In the genomic region with DNA sequence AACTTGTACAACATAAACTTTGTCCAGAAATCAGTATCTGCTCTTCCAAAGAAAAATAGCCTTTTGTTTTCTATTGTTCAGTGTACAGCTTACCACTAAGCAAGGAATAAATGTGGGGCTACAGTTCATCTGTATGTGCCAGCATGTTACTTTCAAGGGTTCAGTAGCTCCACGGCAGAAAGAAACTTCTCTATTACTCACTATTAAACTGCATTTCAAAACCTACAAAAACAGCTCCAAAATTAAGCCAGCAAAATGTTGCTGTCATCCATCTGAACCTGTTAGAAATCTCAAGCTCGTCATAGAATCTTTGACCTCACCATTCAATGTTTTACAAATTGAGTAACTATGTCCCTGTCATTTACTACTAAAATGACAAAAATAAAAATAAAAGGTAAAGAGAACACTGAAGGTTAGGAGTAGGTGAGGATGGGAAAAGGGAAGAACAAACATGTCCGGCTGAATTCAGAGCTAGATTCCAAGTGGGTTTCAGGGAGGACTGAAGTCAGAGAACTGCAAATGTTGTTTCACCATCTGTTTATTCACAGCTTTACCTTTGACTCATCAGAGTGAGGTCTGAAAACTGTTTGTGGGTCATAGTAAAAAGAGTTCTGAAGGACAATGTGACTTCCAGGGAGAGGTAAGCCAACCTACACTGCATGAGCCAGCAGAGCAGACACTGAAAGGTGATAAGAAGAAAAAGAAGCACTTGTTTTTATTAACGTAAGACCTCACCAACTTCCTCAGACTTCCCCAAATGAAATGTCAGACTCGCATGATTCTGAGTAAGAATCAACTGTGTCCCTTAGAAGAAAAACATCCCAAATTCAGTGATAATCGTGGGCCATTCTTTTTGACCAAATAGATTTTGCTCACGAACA, we compare ENCODE assay signal across 9 cellular contexts.
DNase-seq lines count a peak whose midpoint lies in the region; ATAC-seq, FAIRE-seq and TF ChIP-seq lines count a peak whose summit lies in the region.
"Had no signal": no experiment of that assay in that cellular context is flagged by ENCODE, and none has a peak within 500 bp of the region (broad histone marks: within the 10 kb centered on the region; RNA-seq: fewer than 3 reads in every experiment).

No MANE protein-coding gene starts in this region.

- H3K27me3 ChIP-seq in HepG2 (ENCODE audit: control insufficient read depth in 1 of 2, insufficient read depth in 2 of 2, low read length in 2 of 2) = no peaks in the 10 kb centered on the region
- H3K27me3 ChIP-seq in upper lobe of left lung = no peaks in the 10 kb centered on the region

- peaks cover 7% of the 10 kb centered on the region for H3K9me3 Mint-ChIP-seq in activated T-helper 2 cell treated with anti-CD3 and anti-CD28 coated beads, Interferon-gamma antibody, Interleukin-2, Interleukin-4, amounts not matched to agents 10 μg/mL and 5 μg/mL and 100 μg/mL, durations not matched to agents 14 hours and 24 hours and 36 hours

- CTCF ChIA-PET in HepG2 (lab: Yijun Ruan, JAX; ENCODE audit: low intra/inter-chr PET ratio, low total read pairs) = no interaction called here

- peak overlapping the region in 2 of 3 experiments; percentile 6 to 9; a peak in 3 of 6 replicates for H3K4me3 ChIP-seq in HepG2 (replicated peaks in 1 of 3; ENCODE audit: insufficient read depth in 1 of 3, low read depth in 2 of 3, low read length in 3 of 3)
- H3K4me3 ChIP-seq in upper lobe of left lung = no peak overlapping the region
- H3K4me3 ChIP-seq in lower leg skin (ENCODE audit: low read depth, poor library complexity, severe bottlenecking) = no peak overlapping the region

- no peak for DNase-seq in Right ventricle myocardium inferior (ENCODE audit: missing footprints)
- DNase-seq in cardiac septum (ENCODE audit: low spot score) = no peak
- DNase-seq in activated T-helper 2 cell treated with anti-CD3 and anti-CD28 coated beads, Interferon-gamma antibody, Interleukin-2, Interleukin-4, amounts not matched to agents 10 μg/mL and 5 μg/mL and 100 μg/mL, durations not matched to agents 14 hours and 24 hours and 36 hours (ENCODE audit: low spot score) = no peak
- peak; percentile 94 for DNase-seq in HepG2 (ENCODE audit: low spot score)
- DNase-seq in upper lobe of left lung = no peak
- no peak for DNase-seq in SIG-M5 (lab: John Stamatoyannopoulos, UW)
- DNase-seq in lower leg skin (ENCODE audit: low spot score in 2 of 2) = no peak

- H4K20me1 ChIP-seq in HepG2 (ENCODE audit: insufficient read depth, low read length) = no peaks in the 10 kb centered on the region

- H3K27ac ChIP-seq in HepG2 (ENCODE audit: extremely low read length, insufficient read depth, low read length) (peak overlapping the region; percentile 71), upper lobe of left lung (peak overlapping the region in 3 of 4 donors; percentile 33 to 55 (median 50))

- no peaks in the 10 kb centered on the region for H3K27me3 Mint-ChIP-seq in activated T-helper 2 cell treated with anti-CD3 and anti-CD28 coated beads, Interferon-gamma antibody, Interleukin-2, Interleukin-4, amounts not matched to agents 10 μg/mL and 5 μg/mL and 100 μg/mL, durations not matched to agents 14 hours and 24 hours and 36 hours (ENCODE audit: low read depth)

- WGBS in HepG2 (ENCODE audit: low lambda C conversion rate) = 11% methylated on average over 7 of the region's 7 CpGs
- WGBS in upper lobe of left lung, 2 donors = 55 to 71% methylated on average over 7 of the region's 7 CpGs
- WGBS in lower leg skin, 2 donors = 72 to 74% methylated on average over 7 of the region's 7 CpGs

- peak; percentile 87 for FAIRE-seq in HepG2 (lab: Jason Lieb, UNC)
- FAIRE-seq: G401.6 had no signal

- H3K4me1 ChIP-seq in HepG2 (ENCODE audit: insufficient read depth, low read length) = peaks cover 50% of the 10 kb centered on the region
- H3K4me1 ChIP-seq in upper lobe of left lung = peaks cover 21 to 51% (median 29%) of the 10 kb centered on the region in 4 donors

- TF ChIP-seq POLR2A in HepG2 (IDR thresholded peaks at IDR 0.05; ENCODE audit: insufficient read depth in 1 of 2, low read depth in 2 of 2, low read length in 2 of 2) = peak in 1 of 2 experiments; percentile 27; a peak in 1 of 4 replicates
- no peak for TF ChIP-seq POLR2A in upper lobe of left lung (IDR thresholded peaks at IDR 0.05)
- no peak for TF ChIP-seq POLR2A in lower leg skin (IDR thresholded peaks at IDR 0.05)

- TF ChIP-seq EP300 in HepG2 (IDR thresholded peaks at IDR 0.05; ENCODE audit: low read depth in 2 of 2, low read length in 2 of 2) (peak in 1 of 2 experiments; percentile 84; a peak in 2 of 4 replicates), HepG2 (CRISPR knock-in tag; IDR thresholded peaks at IDR 0.05; ENCODE audit: borderline replicate concordance) (peak; percentile 56; the same call in 1 of the 2 replicates), upper lobe of left lung (IDR thresholded peaks at IDR 0.05) (no peak)

- H3K27ac Mint-ChIP-seq in activated T-helper 2 cell treated with anti-CD3 and anti-CD28 coated beads, Interferon-gamma antibody, Interleukin-2, Interleukin-4, amounts not matched to agents 10 μg/mL and 5 μg/mL and 100 μg/mL, durations not matched to agents 14 hours and 24 hours and 36 hours = peak overlapping the region; percentile 95

- H3K4me1 Mint-ChIP-seq in activated T-helper 2 cell treated with anti-CD3 and anti-CD28 coated beads, Interferon-gamma antibody, Interleukin-2, Interleukin-4, amounts not matched to agents 10 μg/mL and 5 μg/mL and 100 μg/mL, durations not matched to agents 14 hours and 24 hours and 36 hours (ENCODE audit: low read depth) = peaks cover 73% of the 10 kb centered on the region

- H2AFZ ChIP-seq in HepG2 (ENCODE audit: low read length) = no peak overlapping the region

- ATAC-seq in Right ventricle myocardium inferior (peak; percentile 21), HepG2 (peak; percentile 99), upper lobe of left lung (ENCODE audit: low FRiP score in 2 of 2) (peak in 1 of 2 donors; percentile 33), GM18861 (IDR thresholded peaks at IDR 0.05; ENCODE audit: unreplicated experiment) (no peak)

- peaks cover 29% of the 10 kb centered on the region for H3K36me3 Mint-ChIP-seq in activated T-helper 2 cell treated with anti-CD3 and anti-CD28 coated beads, Interferon-gamma antibody, Interleukin-2, Interleukin-4, amounts not matched to agents 10 μg/mL and 5 μg/mL and 100 μg/mL, durations not matched to agents 14 hours and 24 hours and 36 hours (ENCODE audit: low read depth)

- in situ Hi-C loops in HepG2 (cut with HindIII; ENCODE audit: extremely low pct_ligation_motif_present, low pct_unique_long_range_greater_than_20kb) = no loop called here

- H3K4me3 Mint-ChIP-seq in activated T-helper 2 cell treated with anti-CD3 and anti-CD28 coated beads, Interferon-gamma antibody, Interleukin-2, Interleukin-4, amounts not matched to agents 10 μg/mL and 5 μg/mL and 100 μg/mL, durations not matched to agents 14 hours and 24 hours and 36 hours (ENCODE audit: low read depth) = peak overlapping the region; percentile 80

- TSS peak; percentile 49 for BruUV-seq in HepG2 (replicated peaks; lab: Mats Ljungman, UMichigan)

- H3K36me3 ChIP-seq in HepG2 (replicated peaks in 1 of 2; ENCODE audit: control insufficient read depth in 1 of 2, insufficient read depth in 2 of 2, low read length in 2 of 2) = 0 out of 5 replicates have a peak, but pooled peaks cover 0 to 3% of the 10 kb centered on the region in 2 experiments
- H3K36me3 ChIP-seq in upper lobe of left lung = no peaks in the 10 kb centered on the region

- peak overlapping the region; percentile 61 for H3K4me2 ChIP-seq in HepG2 (ENCODE audit: low read depth, low read length)

- H3K79me2 ChIP-seq in HepG2 (ENCODE audit: insufficient read depth, low read length) = peaks cover 60% of the 10 kb centered on the region

- H3K9ac ChIP-seq in HepG2 (ENCODE audit: insufficient read depth, low read depth, low read length) = peak overlapping the region; percentile 42; the same call in 1 of the 2 replicates

- no peak for TF ChIP-seq RAD21 in HepG2 (CRISPR knock-in tag; IDR thresholded peaks at IDR 0.05)

- H3K9me3 ChIP-seq in HepG2 (ENCODE audit: low read length) = no peaks in the 10 kb centered on the region
- no peaks in the 10 kb centered on the region for H3K9me3 ChIP-seq in upper lobe of left lung

- POLR2A ChIA-PET in HepG2 (lab: Yijun Ruan, JAX) = interaction anchor here (0.9 to 3.6 kb wide), 18 partner anchors 8 to 107 kb away, joined by 3 to 24 read pairs (median 6); a partner anchor contains a TSS

- intact Hi-C loops in Right ventricle myocardium inferior (cut with DNase I) = no loop called here
- intact Hi-C loops in cardiac septum (cut with DNase I) = no loop called here
- intact Hi-C loops in activated T-helper 2 cell treated with anti-CD3 and anti-CD28 coated beads, Interferon-gamma antibody, Interleukin-2, Interleukin-4, amounts not matched to agents 10 μg/mL and 5 μg/mL and 100 μg/mL, durations not matched to agents 14 hours and 24 hours and 36 hours (cut with micrococcal nuclease) = loop anchor here (1.0 to 10.0 kb wide), 6 partner anchors 9 to 924 kb away; a partner anchor contains a TSS
- intact Hi-C loops in HepG2 (cut with micrococcal nuclease; ENCODE audit: unreplicated experiment) = loop anchor here (2.0 kb wide), 1 partner anchor 30 kb away; no protein-coding TSS in a partner anchor
- intact Hi-C loops in lower leg skin (cut with DNase I; ENCODE audit: low total_unique reads) = no loop called here

- TF ChIP-seq CTCF in HepG2 (CRISPR knock-in tag; IDR thresholded peaks at IDR 0.05) = no peak
- TF ChIP-seq CTCF in upper lobe of left lung (IDR thresholded peaks at IDR 0.05) = no peak
- no peak for TF ChIP-seq CTCF in lower leg skin (IDR thresholded peaks at IDR 0.05)

TF ChIP-seq in HepG2, 621 proteins besides CTCF, POLR2A, EP300 and RAD21 (continues in another document):
- TF ChIP-seq ERF (CRISPR knock-in tag; IDR thresholded peaks at IDR 0.05) = peak; percentile 75
- TF ChIP-seq PCBP1 (IDR thresholded peaks at IDR 0.05; ENCODE audit: borderline replicate concordance, low read depth, low read length) = no peak
- no peak for TF ChIP-seq ZNF501 (CRISPR knock-in tag; IDR thresholded peaks at IDR 0.05)
- TF ChIP-seq, protein P1, sequence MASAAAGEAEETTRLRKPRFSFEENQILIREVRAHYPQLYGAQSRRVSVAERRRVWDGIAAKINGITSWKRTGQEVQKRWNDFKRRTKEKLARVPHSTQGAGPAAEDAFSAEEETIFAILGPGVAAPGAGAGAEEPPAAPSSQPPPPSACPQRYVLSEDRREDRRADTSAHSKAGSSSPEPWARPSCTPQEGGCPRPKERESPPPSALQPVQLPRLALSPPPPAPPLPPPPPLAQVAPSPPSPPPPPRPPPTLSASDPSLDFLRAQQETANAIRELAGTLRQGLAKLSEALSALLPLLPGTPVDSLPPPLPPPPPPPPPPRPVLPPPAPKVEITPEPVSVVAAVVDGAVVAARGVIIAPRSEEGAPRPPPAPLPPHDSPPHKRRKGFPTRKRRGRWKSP (CRISPR knock-in tag; IDR thresholded peaks at IDR 0.05) = 0 out of 2 replicates have a peak, but pooled peaks have one; percentile 19
- no peak for TF ChIP-seq ZNF251 (CRISPR knock-in tag; IDR thresholded peaks at IDR 0.05)

Comparison
In these comparisons a context has a peak if more than half of its experiments do, and no peak if none do; other contexts are left out.
1. H3K4me3 ChIP-seq: peak in HepG2 (2 of 3); none in upper lobe of left lung (0 of 4) and lower leg skin (single experiment).
2. intact Hi-C loops: an anchor here in activated T-helper 2 cell treated with anti-CD3 and anti-CD28 coated beads, Interferon-gamma antibody, Interleukin-2, Interleukin-4, amounts not matched to agents 10 μg/mL and 5 μg/mL and 100 μg/mL, durations not matched to agents 14 hours and 24 hours and 36 hours (1.0 to 10.0 kb wide) and HepG2 (2.0 kb wide); none called in Right ventricle myocardium inferior, cardiac septum and lower leg skin.